ENCODE assay signal across 8 cellular contexts in the genomic region with DNA sequence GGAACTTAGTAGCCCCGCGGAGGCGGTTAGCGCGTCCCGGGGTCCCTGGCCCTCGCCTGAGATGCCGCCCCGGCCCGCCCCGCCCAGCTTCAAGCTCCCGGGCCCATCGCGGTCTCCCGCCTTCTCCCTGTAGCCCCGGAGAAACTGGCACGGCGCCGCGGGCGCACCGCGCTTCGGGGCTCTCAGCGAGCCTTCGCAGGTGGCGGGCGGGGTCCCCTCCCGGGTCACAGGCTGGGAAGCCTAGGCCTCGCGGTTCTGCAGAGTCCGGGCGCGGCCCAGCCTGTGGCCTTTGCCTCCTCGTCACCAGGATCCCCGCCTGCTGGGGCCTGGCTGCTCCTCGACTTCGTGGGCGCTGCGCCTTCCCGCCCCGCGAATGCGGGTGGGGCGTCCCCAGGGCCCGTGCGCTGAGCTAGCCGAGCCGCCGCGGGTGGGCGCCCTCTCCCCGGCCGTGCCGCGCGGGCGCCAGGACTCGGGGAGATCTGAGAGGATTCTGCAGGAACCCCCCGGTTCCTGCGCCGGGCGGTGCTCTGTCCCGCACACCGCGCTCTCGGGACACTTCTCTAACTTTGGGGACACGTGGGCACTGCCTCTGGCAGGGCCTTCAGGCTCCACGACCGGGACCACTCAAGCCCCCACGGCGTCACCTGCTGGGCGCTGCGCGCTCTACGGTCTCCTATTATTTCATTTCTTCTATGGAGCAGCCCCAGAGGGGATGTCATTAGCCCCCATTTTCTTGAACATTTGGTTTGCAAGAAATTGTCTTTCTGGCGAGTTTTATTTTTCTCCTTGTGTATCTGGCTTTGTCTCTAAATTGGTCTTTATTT.
DNase-seq lines count a peak whose midpoint lies in the region; ATAC-seq, FAIRE-seq and TF ChIP-seq lines count a peak whose summit lies in the region.

No MANE protein-coding gene starts in this region.

- peak; percentile 36 for ATAC-seq in GM21390 (IDR thresholded peaks at IDR 0.05; ENCODE audit: unreplicated experiment)

- no peak for FAIRE-seq in D721Med (lab: Jason Lieb, UNC)
- no peak for FAIRE-seq in HTR-8/SVneo (lab: Jason Lieb, UNC)

- peak; percentile 41 for TF ChIP-seq CTCF in D721Med (IDR thresholded peaks at IDR 0.05; ENCODE audit: insufficient read depth, missing control alignments)

- DNase-seq in D721Med (ENCODE audit: insufficient read length, low spot score) (no peak), HTR-8/SVneo (ENCODE audit: insufficient read length, low spot score) (peak; percentile 49), SW480 (ENCODE audit: low spot score) (peak; percentile 58), amniotic epithelial cell (ENCODE audit: low read depth) (peak; percentile 28), iPS-NIHi11 (ENCODE audit: low spot score) (peak; percentile 75), NCI-H1092 treated with DMSO at 0.1 percent for 48 hours (lab: John Stamatoyannopoulos, UW) (no peak)
- DNase-seq in stimulated activated CD4-positive, alpha-beta T cell treated with anti-CD3 and anti-CD28 coated beads, Interleukin-12 subunit alpha, Interleukin-12 subunit beta, amount 100 ng/mL, for 48 hours (ENCODE audit: low read depth in 2 of 3, low spot score in 1 of 3) = peak; percentile 34 to 52 (median 46)

Comparison
In these comparisons a context has a peak if more than half of its experiments do, and no peak if none do; other contexts are left out.
1. DNase-seq: peak in HTR-8/SVneo (single experiment), SW480 (single experiment), amniotic epithelial cell (single experiment), iPS-NIHi11 (single experiment) and stimulated activated CD4-positive, alpha-beta T cell treated with anti-CD3 and anti-CD28 coated beads, Interleukin-12 subunit alpha, Interleukin-12 subunit beta, amount 100 ng/mL, for 48 hours (3 of 3); none in D721Med (single experiment) and NCI-H1092 treated with DMSO at 0.1 percent for 48 hours (single experiment).